1 cellular context compared by ENCODE assay signal in genomic region chr1:45658171-45658570, GRCh38.
TF ChIP-seq lines count a peak whose summit lies in the region.

No MANE protein-coding gene starts in this region.

TF ChIP-seq in HepG2, 621 proteins besides CTCF, POLR2A, EP300 and RAD21 (continued from another document and continues in another):
- no peak for TF ChIP-seq REST (IDR thresholded peaks at IDR 0.05; ENCODE audit: borderline replicate concordance in 1 of 2, low read depth in 1 of 2, low read length in 2 of 2)
- TF ChIP-seq HOXD1 (CRISPR knock-in tag; IDR thresholded peaks at IDR 0.05), result 0 out of 2 replicates have a peak, but pooled peaks have one; percentile 28
- no peak for TF ChIP-seq ETV6 (CRISPR knock-in tag; conservative IDR thresholded peaks at IDR 0.05)
- no peak for TF ChIP-seq CBX2 (IDR thresholded peaks at IDR 0.05; ENCODE audit: low read depth, low read length)
- TF ChIP-seq CBX2 (CRISPR knock-in tag; IDR thresholded peaks at IDR 0.05; ENCODE audit: low read depth), result no peak
- no peak for TF ChIP-seq FOXK2 (IDR thresholded peaks at IDR 0.05)
- no peak for TF ChIP-seq FOSL1 (CRISPR knock-in tag; IDR thresholded peaks at IDR 0.05; ENCODE audit: borderline replicate concordance)
- no peak for TF ChIP-seq ZBTB20 (CRISPR knock-in tag; IDR thresholded peaks at IDR 0.05; ENCODE audit: borderline replicate concordance, low read depth)
- TF ChIP-seq YY1 (IDR thresholded peaks at IDR 0.05; ENCODE audit: insufficient read depth, insufficient replicate concordance, low read depth, low read length), result no peak
- no peak for TF ChIP-seq ZNF343 (CRISPR knock-in tag; IDR thresholded peaks at IDR 0.05)
- TF ChIP-seq KAT8 (CRISPR knock-in tag; IDR thresholded peaks at IDR 0.05), result peak; percentile 47; the same call in 1 of the 2 replicates
- TF ChIP-seq NCOA5 (CRISPR knock-in tag; IDR thresholded peaks at IDR 0.05), result no peak
- no peak for TF ChIP-seq SP4 (CRISPR knock-in tag; IDR thresholded peaks at IDR 0.05)
- TF ChIP-seq ARID5B (CRISPR knock-in tag; IDR thresholded peaks at IDR 0.05), result peak; percentile 91
- no peak for TF ChIP-seq ATF7-NPFF (CRISPR knock-in tag; IDR thresholded peaks at IDR 0.05; ENCODE audit: low read depth)
- no peak for TF ChIP-seq SNAI1 (CRISPR knock-in tag; IDR thresholded peaks at IDR 0.05; ENCODE audit: borderline replicate concordance)
- no peak for TF ChIP-seq SP2 (CRISPR knock-in tag; IDR thresholded peaks at IDR 0.05)
- TF ChIP-seq FOSL2 (CRISPR knock-in tag; IDR thresholded peaks at IDR 0.05), result no peak
- no peak for TF ChIP-seq ZNF546 (CRISPR knock-in tag; conservative IDR thresholded peaks at IDR 0.05)
- TF ChIP-seq AGO1 (IDR thresholded peaks at IDR 0.05; ENCODE audit: low read depth, low read length, poor library complexity, severe bottlenecking), result no peak
- no peak for TF ChIP-seq CHCHD3 (CRISPR knock-in tag; IDR thresholded peaks at IDR 0.05)
- no peak for TF ChIP-seq GPBP1L1 (CRISPR knock-in tag; IDR thresholded peaks at IDR 0.05)
- TF ChIP-seq FLYWCH1 (CRISPR knock-in tag; IDR thresholded peaks at IDR 0.05), result no peak
- TF ChIP-seq GFI1 (CRISPR knock-in tag; IDR thresholded peaks at IDR 0.05; ENCODE audit: borderline replicate concordance), result peak; percentile 97
- TF ChIP-seq ZBTB3 (CRISPR knock-in tag; IDR thresholded peaks at IDR 0.05; ENCODE audit: borderline replicate concordance, low read depth), result no peak
- no peak for TF ChIP-seq PAWR (CRISPR knock-in tag; IDR thresholded peaks at IDR 0.05; ENCODE audit: borderline replicate concordance)
- TF ChIP-seq KMT2B (CRISPR knock-in tag; IDR thresholded peaks at IDR 0.05), result no peak
- TF ChIP-seq ELF3 (CRISPR knock-in tag; IDR thresholded peaks at IDR 0.05), result peak; percentile 35; the same call in 1 of the 2 replicates
- peak; percentile 83; the same call in 1 of the 2 replicates for TF ChIP-seq FOXJ3 (CRISPR knock-in tag; IDR thresholded peaks at IDR 0.05; ENCODE audit: borderline replicate concordance)
- TF ChIP-seq CERS6 (CRISPR knock-in tag; IDR thresholded peaks at IDR 0.05), result no peak
- no peak for TF ChIP-seq KDM1A (CRISPR knock-in tag; IDR thresholded peaks at IDR 0.05)
- no peak for TF ChIP-seq ZNF10 (CRISPR knock-in tag; IDR thresholded peaks at IDR 0.05; ENCODE audit: borderline replicate concordance, low read depth)
- TF ChIP-seq ZSCAN12 (CRISPR knock-in tag; IDR thresholded peaks at IDR 0.05), result no peak
- TF ChIP-seq PBX3 (CRISPR knock-in tag; IDR thresholded peaks at IDR 0.05; ENCODE audit: borderline replicate concordance), result no peak
- TF ChIP-seq CHD2 (IDR thresholded peaks at IDR 0.05; ENCODE audit: low read depth, low read length), result no peak
- no peak for TF ChIP-seq BCLAF1 (IDR thresholded peaks at IDR 0.05)
- TF ChIP-seq TOE1 (CRISPR knock-in tag; IDR thresholded peaks at IDR 0.05), result no peak
- no peak for TF ChIP-seq ZBTB2 (CRISPR knock-in tag; IDR thresholded peaks at IDR 0.05; ENCODE audit: low read depth)
- TF ChIP-seq CCDC6 (CRISPR knock-in tag; IDR thresholded peaks at IDR 0.05), result no peak
- no peak for TF ChIP-seq ZNF350 (CRISPR knock-in tag; IDR thresholded peaks at IDR 0.05; ENCODE audit: borderline replicate concordance, low read depth)
- TF ChIP-seq ZFYVE20 (CRISPR knock-in tag; IDR thresholded peaks at IDR 0.05; ENCODE audit: borderline replicate concordance, low read depth), result no peak
- peak; percentile 59; the same call in 1 of the 2 replicates for TF ChIP-seq ARID3A (IDR thresholded peaks at IDR 0.05; ENCODE audit: low read depth, low read length)
- TF ChIP-seq ZNF143 (CRISPR knock-in tag; IDR thresholded peaks at IDR 0.05), result no peak
- TF ChIP-seq NCOA2 (CRISPR knock-in tag; IDR thresholded peaks at IDR 0.05), result peak; percentile 67
- TF ChIP-seq ZMAT3 (CRISPR knock-in tag; conservative IDR thresholded peaks at IDR 0.05), result no peak
- TF ChIP-seq ZNF792 (CRISPR knock-in tag; IDR thresholded peaks at IDR 0.05), result 0 out of 2 replicates have a peak, but pooled peaks have one; percentile 57
- TF ChIP-seq GMEB1 (CRISPR knock-in tag; IDR thresholded peaks at IDR 0.05; ENCODE audit: borderline replicate concordance), result no peak
- TF ChIP-seq RFXAP (CRISPR knock-in tag; IDR thresholded peaks at IDR 0.05; ENCODE audit: borderline replicate concordance), result no peak
